ENCODE assay signal across 9 cellular contexts in genomic region chr1:248686815-248687214, GRCh38. TPM values are rescaled to one million over a fixed set of nuclear protein-coding genes. Genes with fewer than 3 reads are reported as not detected.
A peak's percentile ranks its signal among the peaks of the same experiment; 100 is the strongest.
DNase-seq lines count a peak whose midpoint lies in the region; ATAC-seq and TF ChIP-seq lines count a peak whose summit lies in the region.
"Had no signal": no experiment of that assay in that cellular context is flagged by ENCODE, and none has a peak within 500 bp of the region (broad histone marks: within the 10 kb centered on the region; RNA-seq: fewer than 3 reads in every experiment).

No MANE protein-coding gene starts in this region.

- DNase-seq in ELR (ENCODE audit: low read depth) (peak; percentile 15), GM19240 (ENCODE audit: insufficient read length, low spot score) (peak; percentile 63), ascending aorta (ENCODE audit: low spot score in 2 of 2) (no peak), globus pallidus (ENCODE audit: low spot score) (no peak), NCI-H1105 treated with DMSO at 0.1 percent for 48 hours (lab: John Stamatoyannopoulos, UW) (no peak), NCI-H1092 treated with DMSO at 0.1 percent for 48 hours (lab: John Stamatoyannopoulos, UW) (no peak)
- peak; percentile 28 for DNase-seq in activated CD8-positive, alpha-beta T cell treated with anti-CD3 and anti-CD28 coated beads, Interleukin-2, amount 10 ng/mL, durations not matched to agents 7 days and 5 days

- no peaks in the 10 kb centered on the region for H3K27me3 ChIP-seq in ascending aorta

- H3K4me1 Mint-ChIP-seq in activated CD8-positive, alpha-beta T cell treated with anti-CD3 and anti-CD28 coated beads, Interleukin-2, amount 10 ng/mL, durations not matched to agents 7 days and 5 days (ENCODE audit: low read depth) = no peaks in the 10 kb centered on the region
- H3K4me1 Mint-ChIP-seq: neural crest cell had no signal

- no peak overlapping the region for H3K4me3 Mint-ChIP-seq in activated CD8-positive, alpha-beta T cell treated with anti-CD3 and anti-CD28 coated beads, Interleukin-2, amount 10 ng/mL, durations not matched to agents 7 days and 5 days
- H3K4me3 Mint-ChIP-seq: neural crest cell had no signal

- peaks cover 2% of the 10 kb centered on the region for H3K27me3 Mint-ChIP-seq in activated CD8-positive, alpha-beta T cell treated with anti-CD3 and anti-CD28 coated beads, Interleukin-2, amount 10 ng/mL, durations not matched to agents 7 days and 5 days (ENCODE audit: low read depth)

- no peak overlapping the region for H3K27ac ChIP-seq in ascending aorta

- peaks cover 12% of the 10 kb centered on the region for H3K9me3 Mint-ChIP-seq in activated CD8-positive, alpha-beta T cell treated with anti-CD3 and anti-CD28 coated beads, Interleukin-2, amount 10 ng/mL, durations not matched to agents 7 days and 5 days (ENCODE audit: insufficient read depth)

- H3K27ac Mint-ChIP-seq in activated CD8-positive, alpha-beta T cell treated with anti-CD3 and anti-CD28 coated beads, Interleukin-2, amount 10 ng/mL, durations not matched to agents 7 days and 5 days = no peak overlapping the region

- H3K4me3 ChIP-seq in ascending aorta = no peak overlapping the region

- no peak for TF ChIP-seq CTCF in ascending aorta (IDR thresholded peaks at IDR 0.05)

- intact Hi-C loops in ascending aorta (cut with DNase I) = no loop called here

- H3K4me1 ChIP-seq in ascending aorta = no peaks in the 10 kb centered on the region

- H3K36me3 Mint-ChIP-seq in activated CD8-positive, alpha-beta T cell treated with anti-CD3 and anti-CD28 coated beads, Interleukin-2, amount 10 ng/mL, durations not matched to agents 7 days and 5 days (ENCODE audit: low read depth) = no peaks in the 10 kb centered on the region

- peak; percentile 72 for ATAC-seq in HG03135 (IDR thresholded peaks at IDR 0.05; ENCODE audit: unreplicated experiment)
- peak; percentile 63 for ATAC-seq in activated CD8-positive, alpha-beta T cell treated with anti-CD3 and anti-CD28 coated beads, Interleukin-2, amount 10 ng/mL, durations not matched to agents 7 days and 5 days

- POLR2A ChIA-PET in activated CD8-positive, alpha-beta T cell treated with anti-CD3 and anti-CD28 coated beads, Interleukin-2, amount 10 ng/mL, durations not matched to agents 7 days and 5 days (lab: Charles Lee) = no interaction called here

- CTCF ChIA-PET in activated CD8-positive, alpha-beta T cell treated with anti-CD3 and anti-CD28 coated beads, Interleukin-2, amount 10 ng/mL, durations not matched to agents 7 days and 5 days (lab: Charles Lee) = interaction anchor here (1.1 to 1.5 kb wide), 4 partner anchors 65 to 282 kb away, joined by 3 to 6 read pairs (median 4); no protein-coding TSS in a partner anchor

- H3K9me3 ChIP-seq in ascending aorta = no peaks in the 10 kb centered on the region

- H3K36me3 ChIP-seq in ascending aorta = no peaks in the 10 kb centered on the region

RNA-seq across cellular contexts. Expression of gene OR14I1, which starts 15.8 kb away (rescaled TPM):
- total RNA-seq in activated CD8-positive, alpha-beta T cell treated with anti-CD3 and anti-CD28 coated beads, Interleukin-2, amount 10 ng/mL, durations not matched to agents 7 days and 5 days = not detected
- not detected for total RNA-seq in ascending aorta
- total RNA-seq: neural crest cell had no signal

RNA-seq across cellular contexts. Expression of gene OR2T27, which starts 31.5 kb away (rescaled TPM):
- total RNA-seq in activated CD8-positive, alpha-beta T cell treated with anti-CD3 and anti-CD28 coated beads, Interleukin-2, amount 10 ng/mL, durations not matched to agents 7 days and 5 days = not detected
- total RNA-seq in ascending aorta = not detected
- total RNA-seq: neural crest cell had no signal

RNA-seq across cellular contexts. Expression of gene OR2T35, which starts 41.7 kb away (rescaled TPM):
- total RNA-seq in activated CD8-positive, alpha-beta T cell treated with anti-CD3 and anti-CD28 coated beads, Interleukin-2, amount 10 ng/mL, durations not matched to agents 7 days and 5 days = not detected
- total RNA-seq in ascending aorta = not detected
- total RNA-seq: neural crest cell had no signal

RNA-seq across cellular contexts. Expression of gene OR2T11, which starts 51.9 kb away (rescaled TPM):
- not detected for total RNA-seq in activated CD8-positive, alpha-beta T cell treated with anti-CD3 and anti-CD28 coated beads, Interleukin-2, amount 10 ng/mL, durations not matched to agents 7 days and 5 days
- 2.8 TPM for total RNA-seq in ascending aorta
- total RNA-seq: neural crest cell had no signal

Comparison
In these comparisons a context has a peak if more than half of its experiments do, and no peak if none do; other contexts are left out.
1. DNase-seq: peak in ELR (single experiment), GM19240 (single experiment) and activated CD8-positive, alpha-beta T cell treated with anti-CD3 and anti-CD28 coated beads, Interleukin-2, amount 10 ng/mL, durations not matched to agents 7 days and 5 days (single experiment); none in ascending aorta (0 of 2), globus pallidus (single experiment), NCI-H1105 treated with DMSO at 0.1 percent for 48 hours (single experiment) and NCI-H1092 treated with DMSO at 0.1 percent for 48 hours (single experiment).